In the genomic region with DNA sequence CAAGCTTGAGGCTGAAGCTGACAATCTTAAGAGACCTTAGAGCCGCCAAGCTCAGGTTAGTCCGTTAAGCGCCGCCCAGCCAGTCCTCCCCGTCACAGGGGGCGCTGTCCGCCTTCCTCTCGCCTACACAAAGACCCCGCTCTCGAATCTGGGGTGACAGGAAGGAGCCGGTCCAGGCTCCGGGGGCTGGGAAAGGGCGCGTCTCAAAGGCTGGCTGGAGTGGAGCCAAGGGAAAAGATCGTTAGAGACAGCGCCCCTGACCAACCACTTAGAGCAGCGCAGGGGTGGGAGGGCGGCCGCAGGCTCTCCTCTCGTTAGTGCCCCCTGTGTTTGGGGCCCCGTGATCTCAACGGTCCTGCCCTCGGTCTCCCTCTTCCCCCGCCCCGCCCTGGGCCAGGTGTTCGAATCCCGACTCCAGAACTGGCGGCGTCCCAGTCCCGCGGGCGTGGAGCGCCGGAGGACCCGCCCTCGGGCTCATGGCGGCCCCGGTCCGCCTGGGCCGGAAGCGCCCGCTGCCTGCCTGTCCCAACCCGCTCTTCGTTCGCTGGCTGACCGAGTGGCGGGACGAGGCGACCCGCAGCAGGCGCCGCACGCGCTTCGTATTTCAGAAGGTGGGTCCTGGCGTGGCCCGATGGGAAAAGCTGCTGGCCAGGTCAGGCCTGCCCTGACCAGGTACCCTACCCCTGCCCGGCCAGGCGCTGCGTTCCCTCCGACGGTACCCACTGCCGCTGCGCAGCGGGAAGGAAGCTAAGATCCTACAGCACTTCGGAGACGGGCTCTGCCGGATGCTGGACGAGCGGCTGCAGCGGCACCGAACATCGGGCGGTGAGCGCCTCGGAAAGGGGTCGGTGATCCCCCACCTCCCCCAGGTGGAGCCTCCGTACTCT, we compare ENCODE assay signal across 8 cellular contexts. TPM values are rescaled to one million over a fixed set of nuclear protein-coding genes. Genes with fewer than 3 reads are reported as not detected.
DNase-seq lines count a peak whose midpoint lies in the region; ATAC-seq, FAIRE-seq and TF ChIP-seq lines count a peak whose summit lies in the region.

A gene with protein sequence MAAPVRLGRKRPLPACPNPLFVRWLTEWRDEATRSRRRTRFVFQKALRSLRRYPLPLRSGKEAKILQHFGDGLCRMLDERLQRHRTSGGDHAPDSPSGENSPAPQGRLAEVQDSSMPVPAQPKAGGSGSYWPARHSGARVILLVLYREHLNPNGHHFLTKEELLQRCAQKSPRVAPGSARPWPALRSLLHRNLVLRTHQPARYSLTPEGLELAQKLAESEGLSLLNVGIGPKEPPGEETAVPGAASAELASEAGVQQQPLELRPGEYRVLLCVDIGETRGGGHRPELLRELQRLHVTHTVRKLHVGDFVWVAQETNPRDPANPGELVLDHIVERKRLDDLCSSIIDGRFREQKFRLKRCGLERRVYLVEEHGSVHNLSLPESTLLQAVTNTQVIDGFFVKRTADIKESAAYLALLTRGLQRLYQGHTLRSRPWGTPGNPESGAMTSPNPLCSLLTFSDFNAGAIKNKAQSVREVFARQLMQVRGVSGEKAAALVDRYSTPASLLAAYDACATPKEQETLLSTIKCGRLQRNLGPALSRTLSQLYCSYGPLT (plus strand): TSS at position 156 of the 887 bp plus-strand sequence. CDS start 321 bp downstream, at position 477.

- TF ChIP-seq RAD21 in Ishikawa (IDR thresholded peaks at IDR 0.05; ENCODE audit: low read depth): peak; percentile 8; the same call in 1 of the 2 replicates

- TF ChIP-seq POLR2A in endothelial cell of umbilical vein (IDR thresholded peaks at IDR 0.05; ENCODE audit: low read depth, low read length): peak; percentile 59

- peak; percentile 81 for TF ChIP-seq CTCF in AG04450 (IDR thresholded peaks at IDR 0.05; ENCODE audit: low read depth, low read length)
- peak; percentile 93 to 97 for TF ChIP-seq CTCF in endothelial cell of umbilical vein (IDR thresholded peaks at IDR 0.05; ENCODE audit: extremely low read depth in 1 of 2, insufficient read depth in 1 of 2, low read depth in 1 of 2, low read length in 2 of 2)

- H4K20me1 ChIP-seq in endothelial cell of umbilical vein (replicated peaks; ENCODE audit: control insufficient read depth, extremely low read depth, insufficient read depth, low read length): peaks cover 4% of the 10 kb centered on the region

- H3K27ac ChIP-seq in AG04450 (ENCODE audit: low read depth, low read length): peak within 1 kb of the TSS; percentile 99
- H3K27ac ChIP-seq in endothelial cell of umbilical vein (ENCODE audit: insufficient read depth, low read depth, low read length): peak within 1 kb of the TSS; percentile 77

- no TSS peak for BruUV-seq in endothelial cell of umbilical vein (replicated peaks; lab: Mats Ljungman, UMichigan)

- H3K36me3 ChIP-seq in endothelial cell of umbilical vein (ENCODE audit: control insufficient read depth in 2 of 2, extremely low read depth in 1 of 2, insufficient read depth in 2 of 2, low read length in 2 of 2): peaks cover 19 to 31% of the 10 kb centered on the region in 2 experiments

- peak within 1 kb of the TSS; percentile 78 for H3K4me2 ChIP-seq in endothelial cell of umbilical vein (ENCODE audit: insufficient read depth, low read length)

- H3K9me3 ChIP-seq in AG04450 (ENCODE audit: control insufficient read depth, insufficient read depth, low read length) (no peaks in the 10 kb centered on the region; the same call in 1 of the 2 replicates), endothelial cell of umbilical vein (replicated peaks; ENCODE audit: control insufficient read depth, insufficient read depth, low read length) (no peaks in the 10 kb centered on the region)

- H3K27me3 ChIP-seq in AG04450 (ENCODE audit: control insufficient read depth, insufficient read depth, low read length): no peaks in the 10 kb centered on the region
- H3K27me3 ChIP-seq in endothelial cell of umbilical vein (ENCODE audit: control insufficient read depth in 2 of 2, insufficient read depth in 2 of 2, low read length in 2 of 2): no peaks in the 10 kb centered on the region

- intact Hi-C loops in endothelial cell of umbilical vein (cut with micrococcal nuclease): loop anchor here (1.0 kb wide), 4 partner anchors 12 to 192 kb away; partner anchors contain the start of genes EFEMP2, FIBP and SF3B2

- CTCF ChIA-PET in AG04450 (lab: Charles Lee) (interaction anchor here (0.5 to 3.1 kb wide), 33 partner anchors 8 to 707 kb away, joined by 3 to 39 read pairs (median 4); partner anchors contain the start of genes BANF1, CCDC85B, FIBP and KAT5), endothelial cell of umbilical vein (lab: Charles Lee) (interaction anchor here (0.5 to 4.8 kb wide), 26 partner anchors 10 to 222 kb away, joined by 3 to 73 read pairs (median 4); partner anchors contain the start of genes AP5B1, CCDC85B, CTSW and EFEMP2)

- dilution Hi-C loops in endothelial cell of umbilical vein (cut with MboI; ENCODE audit: extremely low pct_ligation_motif_present, low sequenced_read_pairs): no loop called here

- peaks cover 57% of the 10 kb centered on the region for H3K79me2 ChIP-seq in endothelial cell of umbilical vein (ENCODE audit: control insufficient read depth, insufficient read depth, low read length)

- peaks cover 39% of the 10 kb centered on the region for H3K4me1 ChIP-seq in endothelial cell of umbilical vein (ENCODE audit: control insufficient read depth, extremely low read depth, insufficient read depth, low read length)

- H3K9ac ChIP-seq in endothelial cell of umbilical vein (replicated peaks; ENCODE audit: extremely low read depth, insufficient read depth, low read length): peak within 1 kb of the TSS; percentile 75

- H3K9me1 ChIP-seq in endothelial cell of umbilical vein (replicated peaks; ENCODE audit: control insufficient read depth, extremely low read depth, insufficient read depth, low read length): no peaks in the 10 kb centered on the region

- H2AFZ ChIP-seq in endothelial cell of umbilical vein (ENCODE audit: low read depth, low read length): peak within 1 kb of the TSS; percentile 52

- TF ChIP-seq EP300 in Ishikawa (IDR thresholded peaks at IDR 0.05; ENCODE audit: borderline replicate concordance): no peak; the same call in 1 of the 2 replicates

- peak; percentile 94 for DNase-seq in AG04450 (ENCODE audit: low read depth, low spot score)
- peak; percentile 99 for DNase-seq in OCI-M1 (lab: John Stamatoyannopoulos, UW)
- peak; percentile 97 for DNase-seq in activated T-cell treated with anti-CD3 and anti-CD28 coated beads for 1 hour (ENCODE audit: low read depth)
- peak; percentile 98 for DNase-seq in endothelial cell of umbilical vein (ENCODE audit: low read depth, low spot score)
- DNase-seq in middle frontal gyrus (ENCODE audit: extremely low spot score, low spot score): peak; percentile 89
- DNase-seq in stimulated activated CD8-positive, alpha-beta memory T cell treated with anti-CD3 and anti-CD28 coated beads, Interleukin-2, amount 100 ng/mL, for 1 hour (ENCODE audit: low read depth in 2 of 2): peak; percentile 94 to 97

- ATAC-seq in GM19023 (IDR thresholded peaks at IDR 0.05; ENCODE audit: unreplicated experiment): peak; percentile 30

- H3K4me3 ChIP-seq in AG04450 (ENCODE audit: low read depth, low read length) (peak within 1 kb of the TSS; percentile 93), endothelial cell of umbilical vein (replicated peaks in 1 of 3; ENCODE audit: insufficient read depth in 1 of 3, low read depth in 1 of 3, low read length in 3 of 3) (peak within 1 kb of the TSS; percentile 36 to 76 (median 71))

- POLR2A ChIA-PET in AG04450 (lab: Yijun Ruan, JAX): interaction anchor here (0.6 to 2.9 kb wide), 13 partner anchors 8 to 301 kb away, joined by 3 to 65 read pairs (median 6); partner anchors contain the start of genes CCDC85B, EFEMP2, FIBP and KAT5
- POLR2A ChIA-PET in endothelial cell of umbilical vein (lab: Charles Lee): interaction anchor here (0.9 to 5.4 kb wide), 7 partner anchors 9 to 148 kb away, joined by 3 to 67 read pairs (median 5); partner anchors contain the start of genes CCDC85B, FIBP and KAT5

- peak; percentile 95 for FAIRE-seq in endothelial cell of umbilical vein (lab: Jason Lieb, UNC)

TF ChIP-seq in Ishikawa, 13 proteins besides CTCF, POLR2A, EP300 and RAD21 (continues in another document):
- TF ChIP-seq EGR1 (IDR thresholded peaks at IDR 0.05): peak; percentile 37
- no peak for TF ChIP-seq CREB1 (IDR thresholded peaks at IDR 0.05; ENCODE audit: low read depth)
- no peak for TF ChIP-seq CEBPB (IDR thresholded peaks at IDR 0.05)
- TF ChIP-seq, protein P1, sequence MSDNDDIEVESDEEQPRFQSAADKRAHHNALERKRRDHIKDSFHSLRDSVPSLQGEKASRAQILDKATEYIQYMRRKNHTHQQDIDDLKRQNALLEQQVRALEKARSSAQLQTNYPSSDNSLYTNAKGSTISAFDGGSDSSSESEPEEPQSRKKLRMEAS (IDR thresholded peaks at IDR 0.05): peak; percentile 44
- peak; percentile 60 for TF ChIP-seq ZBTB7A (IDR thresholded peaks at IDR 0.05; ENCODE audit: low read depth)
- peak; percentile 87 for TF ChIP-seq NFIC (IDR thresholded peaks at IDR 0.05)
- TF ChIP-seq FOXM1 (IDR thresholded peaks at IDR 0.05; ENCODE audit: borderline replicate concordance, low read depth): no peak
- TF ChIP-seq TEAD4 (IDR thresholded peaks at IDR 0.05): no peak

TF ChIP-seq in endothelial cell of umbilical vein, 7 proteins besides CTCF, POLR2A, EP300 and RAD21:
- peak; percentile 56 for TF ChIP-seq POLR2AphosphoS5 (IDR thresholded peaks at IDR 0.05; ENCODE audit: insufficient read depth, low read depth, low read length)
- no peak for TF ChIP-seq FOS (IDR thresholded peaks at IDR 0.05; ENCODE audit: borderline replicate concordance, insufficient read depth, low read length)
- no peak for TF ChIP-seq MYC (IDR thresholded peaks at IDR 0.05; ENCODE audit: low read depth, low read length)

RNA-seq across cellular contexts. Expression of the gene that starts here (rescaled TPM):
- polyA plus RNA-seq in AG04450 (2011; rRNA removed) (23.8 and 27.5 TPM in 2 replicates), endothelial cell of umbilical vein (57.9 and 64.5 TPM in 2 replicates)
- 23.4 and 28.7 TPM in 2 replicates for polyA minus RNA-seq in AG04450 (2011; rRNA and poly(A)+ RNA removed)
- total RNA-seq in endothelial cell of umbilical vein: 68.4 and 76.9 TPM in 2 replicates
- 26.7 and 34.0 TPM in 2 replicates for polyA plus RNA-seq in endothelial cell of umbilical vein (2011; cell fraction: cytosol; rRNA removed)
- polyA plus RNA-seq in endothelial cell of umbilical vein (2011; cell fraction: nucleus; rRNA removed): 262 and 327 TPM in 2 replicates
- 54.5 and 57.8 TPM in 2 replicates for polyA plus RNA-seq in endothelial cell of umbilical vein (2012)
- polyA minus RNA-seq in endothelial cell of umbilical vein: 37.4 and 54.2 TPM in 2 replicates
- polyA minus RNA-seq in endothelial cell of umbilical vein (2011; cell fraction: cytosol; rRNA and poly(A)+ RNA removed): 31.4 TPM
- 46.3 and 80.5 TPM in 2 replicates for polyA minus RNA-seq in endothelial cell of umbilical vein (2011; cell fraction: nucleus; rRNA and poly(A)+ RNA removed)

Comparison
In these comparisons a context has a peak if more than half of its experiments do, and no peak if none do; other contexts are left out.
1. Peak in every context shown above with its lines: DNase-seq, ATAC-seq, H3K4me3 ChIP-seq and H3K27ac ChIP-seq.